ENCODE assay signal across 1 cellular context in the genomic region with DNA sequence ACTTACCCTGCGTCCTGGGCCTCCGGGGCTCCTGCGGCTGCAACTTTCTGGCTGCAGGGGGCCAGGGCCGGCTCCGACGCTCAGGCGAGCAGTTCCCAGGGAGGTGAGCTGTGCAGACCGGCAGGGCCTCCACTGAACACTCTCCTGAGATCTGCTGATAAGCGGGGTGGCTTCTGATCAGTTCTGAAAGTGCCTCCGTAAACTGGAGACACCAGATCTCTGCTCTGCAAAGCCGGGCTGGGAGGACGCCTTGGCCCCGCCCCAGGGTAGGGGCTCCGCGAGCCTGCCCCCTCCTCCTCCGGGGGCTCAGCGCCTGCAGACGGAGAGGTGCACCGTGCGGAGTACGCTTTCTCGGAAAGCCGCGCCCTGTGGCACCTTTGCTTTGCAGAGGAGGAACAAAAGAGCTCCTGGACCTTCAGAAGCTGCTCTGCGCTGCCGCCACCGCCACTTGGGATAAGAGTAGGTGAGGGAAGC.
TF ChIP-seq lines count a peak whose summit lies in the region.

No MANE protein-coding gene starts in this region.

TF ChIP-seq in HepG2, 621 proteins besides CTCF, POLR2A, EP300 and RAD21 (continued from another document):
- TF ChIP-seq, protein P1, sequence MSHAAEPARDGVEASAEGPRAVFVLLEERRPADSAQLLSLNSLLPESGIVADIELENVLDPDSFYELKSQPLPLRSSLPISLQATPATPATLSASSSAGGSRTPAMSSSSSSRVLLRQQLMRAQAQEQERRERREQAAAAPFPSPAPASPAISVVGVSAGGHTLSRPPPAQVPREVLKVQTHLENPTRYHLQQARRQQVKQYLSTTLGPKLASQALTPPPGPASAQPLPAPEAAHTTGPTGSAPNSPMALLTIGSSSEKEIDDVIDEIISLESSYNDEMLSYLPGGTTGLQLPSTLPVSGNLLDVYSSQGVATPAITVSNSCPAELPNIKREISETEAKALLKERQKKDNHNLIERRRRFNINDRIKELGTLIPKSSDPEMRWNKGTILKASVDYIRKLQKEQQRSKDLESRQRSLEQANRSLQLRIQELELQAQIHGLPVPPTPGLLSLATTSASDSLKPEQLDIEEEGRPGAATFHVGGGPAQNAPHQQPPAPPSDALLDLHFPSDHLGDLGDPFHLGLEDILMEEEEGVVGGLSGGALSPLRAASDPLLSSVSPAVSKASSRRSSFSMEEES (CRISPR knock-in tag; IDR thresholded peaks at IDR 0.05): no peak
- TF ChIP-seq ZNF383 (CRISPR knock-in tag; IDR thresholded peaks at IDR 0.05; ENCODE audit: borderline replicate concordance): no peak
- TF ChIP-seq AGO2 (optimal IDR thresholded peaks at IDR 0.05; ENCODE audit: low read depth, low read length): no peak
- no peak for TF ChIP-seq EEA1 (CRISPR knock-in tag; IDR thresholded peaks at IDR 0.05; ENCODE audit: borderline replicate concordance)
- TF ChIP-seq, protein P2, sequence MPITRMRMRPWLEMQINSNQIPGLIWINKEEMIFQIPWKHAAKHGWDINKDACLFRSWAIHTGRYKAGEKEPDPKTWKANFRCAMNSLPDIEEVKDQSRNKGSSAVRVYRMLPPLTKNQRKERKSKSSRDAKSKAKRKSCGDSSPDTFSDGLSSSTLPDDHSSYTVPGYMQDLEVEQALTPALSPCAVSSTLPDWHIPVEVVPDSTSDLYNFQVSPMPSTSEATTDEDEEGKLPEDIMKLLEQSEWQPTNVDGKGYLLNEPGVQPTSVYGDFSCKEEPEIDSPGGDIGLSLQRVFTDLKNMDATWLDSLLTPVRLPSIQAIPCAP (CRISPR knock-in tag; IDR thresholded peaks at IDR 0.05; ENCODE audit: low read depth): no peak
- TF ChIP-seq ZNF678 (CRISPR knock-in tag; IDR thresholded peaks at IDR 0.05): no peak
- TF ChIP-seq TBX2 (CRISPR knock-in tag; IDR thresholded peaks at IDR 0.05; ENCODE audit: borderline replicate concordance): no peak
- TF ChIP-seq KAT8 (CRISPR knock-in tag; IDR thresholded peaks at IDR 0.05): no peak
- no peak for TF ChIP-seq THAP11 (CRISPR knock-in tag; IDR thresholded peaks at IDR 0.05)
- TF ChIP-seq, protein P3, sequence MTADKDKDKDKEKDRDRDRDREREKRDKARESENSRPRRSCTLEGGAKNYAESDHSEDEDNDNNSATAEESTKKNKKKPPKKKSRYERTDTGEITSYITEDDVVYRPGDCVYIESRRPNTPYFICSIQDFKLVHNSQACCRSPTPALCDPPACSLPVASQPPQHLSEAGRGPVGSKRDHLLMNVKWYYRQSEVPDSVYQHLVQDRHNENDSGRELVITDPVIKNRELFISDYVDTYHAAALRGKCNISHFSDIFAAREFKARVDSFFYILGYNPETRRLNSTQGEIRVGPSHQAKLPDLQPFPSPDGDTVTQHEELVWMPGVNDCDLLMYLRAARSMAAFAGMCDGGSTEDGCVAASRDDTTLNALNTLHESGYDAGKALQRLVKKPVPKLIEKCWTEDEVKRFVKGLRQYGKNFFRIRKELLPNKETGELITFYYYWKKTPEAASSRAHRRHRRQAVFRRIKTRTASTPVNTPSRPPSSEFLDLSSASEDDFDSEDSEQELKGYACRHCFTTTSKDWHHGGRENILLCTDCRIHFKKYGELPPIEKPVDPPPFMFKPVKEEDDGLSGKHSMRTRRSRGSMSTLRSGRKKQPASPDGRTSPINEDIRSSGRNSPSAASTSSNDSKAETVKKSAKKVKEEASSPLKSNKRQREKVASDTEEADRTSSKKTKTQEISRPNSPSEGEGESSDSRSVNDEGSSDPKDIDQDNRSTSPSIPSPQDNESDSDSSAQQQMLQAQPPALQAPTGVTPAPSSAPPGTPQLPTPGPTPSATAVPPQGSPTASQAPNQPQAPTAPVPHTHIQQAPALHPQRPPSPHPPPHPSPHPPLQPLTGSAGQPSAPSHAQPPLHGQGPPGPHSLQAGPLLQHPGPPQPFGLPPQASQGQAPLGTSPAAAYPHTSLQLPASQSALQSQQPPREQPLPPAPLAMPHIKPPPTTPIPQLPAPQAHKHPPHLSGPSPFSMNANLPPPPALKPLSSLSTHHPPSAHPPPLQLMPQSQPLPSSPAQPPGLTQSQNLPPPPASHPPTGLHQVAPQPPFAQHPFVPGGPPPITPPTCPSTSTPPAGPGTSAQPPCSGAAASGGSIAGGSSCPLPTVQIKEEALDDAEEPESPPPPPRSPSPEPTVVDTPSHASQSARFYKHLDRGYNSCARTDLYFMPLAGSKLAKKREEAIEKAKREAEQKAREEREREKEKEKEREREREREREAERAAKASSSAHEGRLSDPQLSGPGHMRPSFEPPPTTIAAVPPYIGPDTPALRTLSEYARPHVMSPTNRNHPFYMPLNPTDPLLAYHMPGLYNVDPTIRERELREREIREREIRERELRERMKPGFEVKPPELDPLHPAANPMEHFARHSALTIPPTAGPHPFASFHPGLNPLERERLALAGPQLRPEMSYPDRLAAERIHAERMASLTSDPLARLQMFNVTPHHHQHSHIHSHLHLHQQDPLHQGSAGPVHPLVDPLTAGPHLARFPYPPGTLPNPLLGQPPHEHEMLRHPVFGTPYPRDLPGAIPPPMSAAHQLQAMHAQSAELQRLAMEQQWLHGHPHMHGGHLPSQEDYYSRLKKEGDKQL (CRISPR knock-in tag; IDR thresholded peaks at IDR 0.05; ENCODE audit: low read depth): no peak
- no peak for TF ChIP-seq ZBTB1 (CRISPR knock-in tag; IDR thresholded peaks at IDR 0.05; ENCODE audit: borderline replicate concordance)
- TF ChIP-seq TBL1XR1 (IDR thresholded peaks at IDR 0.05; ENCODE audit: borderline replicate concordance, low read length, partially characterized antibody): no peak
